In the genomic region with DNA sequence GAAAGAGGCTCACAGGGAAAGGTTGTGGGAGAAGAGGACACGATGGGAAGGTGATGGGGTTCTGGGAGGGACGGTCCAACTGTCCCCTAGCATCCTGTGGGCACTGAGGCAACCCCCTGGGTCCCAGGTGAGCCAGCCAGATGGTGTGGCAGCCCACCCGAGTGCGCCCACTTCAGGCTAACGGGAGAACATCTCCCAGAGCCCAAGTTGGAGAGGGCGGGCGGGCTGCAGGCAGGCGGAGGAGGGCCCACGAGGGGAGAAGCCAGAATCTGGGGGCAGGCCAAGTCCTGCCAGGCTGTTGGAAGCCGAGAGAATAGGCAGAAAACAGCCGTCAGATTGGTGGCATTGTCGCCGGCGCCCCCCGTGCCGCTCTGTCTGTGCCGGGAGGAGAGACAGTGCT, we compare ENCODE assay signal across 15 cellular contexts. TPM values are rescaled to one million over a fixed set of nuclear protein-coding genes. Genes with fewer than 3 reads are reported as not detected.
DNase-seq lines count a peak whose midpoint lies in the region; ATAC-seq and TF ChIP-seq lines count a peak whose summit lies in the region.
"Had no signal": no experiment of that assay in that cellular context is flagged by ENCODE, and none has a peak within 500 bp of the region (broad histone marks: within the 10 kb centered on the region; RNA-seq: fewer than 3 reads in every experiment).

No MANE protein-coding gene starts in this region.

- H3K36me3 Mint-ChIP-seq in neural crest cell (ENCODE audit: low read depth) = no peaks in the 10 kb centered on the region
- H3K36me3 Mint-ChIP-seq in activated T-helper 1 cell treated with anti-CD3 and anti-CD28 coated beads, Interleukin-12 subunit alpha, Interleukin-12 subunit beta, Interleukin-2, Interleukin-4 antibody, amounts not matched to agents 30 ng/mL and 10 ng/mL and 1 ng/mL, durations not matched to agents 14 hours and 24 hours and 36 hours (ENCODE audit: low read depth) = no peaks in the 10 kb centered on the region
- H3K36me3 Mint-ChIP-seq: CD8-positive, alpha-beta memory T cell had no signal

- TF ChIP-seq CTCF in GM12873 (IDR thresholded peaks at IDR 0.05; ENCODE audit: insufficient read depth, low read depth, low read length, missing control alignments) (peak; percentile 23), neural crest cell (conservative IDR thresholded peaks at IDR 0.05) (peak; percentile 16), GM10266 (IDR thresholded peaks at IDR 0.05; ENCODE audit: control insufficient read depth, insufficient read depth, low read depth, missing control alignments) (no peak)

- H3K27me3 Mint-ChIP-seq in neural crest cell (ENCODE audit: low read depth) = peaks cover 28% of the 10 kb centered on the region
- peaks cover 13% of the 10 kb centered on the region for H3K27me3 Mint-ChIP-seq in activated T-helper 1 cell treated with anti-CD3 and anti-CD28 coated beads, Interleukin-12 subunit alpha, Interleukin-12 subunit beta, Interleukin-2, Interleukin-4 antibody, amounts not matched to agents 30 ng/mL and 10 ng/mL and 1 ng/mL, durations not matched to agents 14 hours and 24 hours and 36 hours (ENCODE audit: insufficient read depth)

- peak; percentile 13 for DNase-seq in NCI-H1092 (lab: John Stamatoyannopoulos, UW)
- DNase-seq in cerebellum (ENCODE audit: low spot score) = peak; percentile 87
- no peak for DNase-seq in neural crest cell (ENCODE audit: low read depth, low spot score)
- DNase-seq in NCI-H1417 treated with DMSO at 0.1 percent for 48 hours (lab: John Stamatoyannopoulos, UW) = no peak
- no peak for DNase-seq in GM10266 (ENCODE audit: extremely low spot score)
- DNase-seq in activated T-helper 1 cell treated with anti-CD3 and anti-CD28 coated beads, Interleukin-12 subunit alpha, Interleukin-12 subunit beta, Interleukin-2, Interleukin-4 antibody, amounts not matched to agents 30 ng/mL and 10 ng/mL and 1 ng/mL, durations not matched to agents 14 hours and 24 hours and 36 hours (ENCODE audit: low spot score) = no peak
- DNase-seq: activated CD4-positive, alpha-beta T cell treated with anti-CD3 and anti-CD28 coated beads, Interleukin-2, amount 50 U/mL, for 4 hours; CD8-positive, alpha-beta memory T cell; hippocampal formation; lower lobe of right lung; NCI-H446 had no signal

- no peak overlapping the region for H3K27ac Mint-ChIP-seq in neural crest cell (ENCODE audit: unreplicated experiment)
- H3K27ac Mint-ChIP-seq in activated T-helper 1 cell treated with anti-CD3 and anti-CD28 coated beads, Interleukin-12 subunit alpha, Interleukin-12 subunit beta, Interleukin-2, Interleukin-4 antibody, amounts not matched to agents 30 ng/mL and 10 ng/mL and 1 ng/mL, durations not matched to agents 14 hours and 24 hours and 36 hours = no peak overlapping the region
- H3K27ac Mint-ChIP-seq: activated T-helper 2 cell treated with anti-CD3 and anti-CD28 coated beads, Interferon-gamma antibody, Interleukin-2, Interleukin-4, amounts not matched to agents 10 μg/mL and 5 μg/mL and 100 μg/mL, durations not matched to agents 14 hours and 24 hours and 36 hours; CD8-positive, alpha-beta memory T cell had no signal

- intact Hi-C loops in activated T-helper 1 cell treated with anti-CD3 and anti-CD28 coated beads, Interleukin-12 subunit alpha, Interleukin-12 subunit beta, Interleukin-2, Interleukin-4 antibody, amounts not matched to agents 30 ng/mL and 10 ng/mL and 1 ng/mL, durations not matched to agents 14 hours and 24 hours and 36 hours (cut with micrococcal nuclease) = no loop called here

- peaks cover 11% of the 10 kb centered on the region for H3K4me1 Mint-ChIP-seq in neural crest cell
- H3K4me1 Mint-ChIP-seq in activated T-helper 1 cell treated with anti-CD3 and anti-CD28 coated beads, Interleukin-12 subunit alpha, Interleukin-12 subunit beta, Interleukin-2, Interleukin-4 antibody, amounts not matched to agents 30 ng/mL and 10 ng/mL and 1 ng/mL, durations not matched to agents 14 hours and 24 hours and 36 hours (ENCODE audit: low read depth) = no peaks in the 10 kb centered on the region
- H3K4me1 Mint-ChIP-seq: CD8-positive, alpha-beta memory T cell had no signal

- H3K9me3 Mint-ChIP-seq in neural crest cell = no peaks in the 10 kb centered on the region
- H3K9me3 Mint-ChIP-seq in activated T-helper 1 cell treated with anti-CD3 and anti-CD28 coated beads, Interleukin-12 subunit alpha, Interleukin-12 subunit beta, Interleukin-2, Interleukin-4 antibody, amounts not matched to agents 30 ng/mL and 10 ng/mL and 1 ng/mL, durations not matched to agents 14 hours and 24 hours and 36 hours = no peaks in the 10 kb centered on the region
- H3K9me3 Mint-ChIP-seq: activated T-helper 2 cell treated with anti-CD3 and anti-CD28 coated beads, Interferon-gamma antibody, Interleukin-2, Interleukin-4, amounts not matched to agents 10 μg/mL and 5 μg/mL and 100 μg/mL, durations not matched to agents 14 hours and 24 hours and 36 hours; CD8-positive, alpha-beta memory T cell had no signal

- no peak overlapping the region for H3K4me3 Mint-ChIP-seq in neural crest cell
- H3K4me3 Mint-ChIP-seq in activated T-helper 1 cell treated with anti-CD3 and anti-CD28 coated beads, Interleukin-12 subunit alpha, Interleukin-12 subunit beta, Interleukin-2, Interleukin-4 antibody, amounts not matched to agents 30 ng/mL and 10 ng/mL and 1 ng/mL, durations not matched to agents 14 hours and 24 hours and 36 hours = no peak overlapping the region
- H3K4me3 Mint-ChIP-seq: CD8-positive, alpha-beta memory T cell had no signal

- ATAC-seq in GM18502 (IDR thresholded peaks at IDR 0.05; ENCODE audit: poor library complexity, unreplicated experiment) = no peak

RNA-seq across cellular contexts. Expression of gene ABCC3, which starts 13.8 kb away (rescaled TPM):
- 0.82 TPM for total RNA-seq in cerebellum
- not detected in 2 replicates for total RNA-seq in neural crest cell
- total RNA-seq in activated T-helper 1 cell treated with anti-CD3 and anti-CD28 coated beads, Interleukin-12 subunit alpha, Interleukin-12 subunit beta, Interleukin-2, Interleukin-4 antibody, amounts not matched to agents 30 ng/mL and 10 ng/mL and 1 ng/mL, durations not matched to agents 14 hours and 24 hours and 36 hours = not detected in 2 replicates
- total RNA-seq: activated T-helper 2 cell treated with anti-CD3 and anti-CD28 coated beads, Interferon-gamma antibody, Interleukin-2, Interleukin-4, amounts not matched to agents 10 μg/mL and 5 μg/mL and 100 μg/mL, durations not matched to agents 14 hours and 24 hours and 36 hours; T-helper 2 cell treated with Interferon-gamma antibody and Interleukin-4, amounts not matched to agents 100 ng/mL and 5 ng/mL, for 36 hours had no signal

Comparison
In these comparisons a context has a peak if more than half of its experiments do, and no peak if none do; other contexts are left out.
1. DNase-seq: peak in NCI-H1092 (single experiment) and cerebellum (single experiment); none in neural crest cell (single experiment), NCI-H1417 treated with DMSO at 0.1 percent for 48 hours (single experiment), GM10266 (single experiment) and activated T-helper 1 cell treated with anti-CD3 and anti-CD28 coated beads, Interleukin-12 subunit alpha, Interleukin-12 subunit beta, Interleukin-2, Interleukin-4 antibody, amounts not matched to agents 30 ng/mL and 10 ng/mL and 1 ng/mL, durations not matched to agents 14 hours and 24 hours and 36 hours (single experiment).